In the genomic region with DNA sequence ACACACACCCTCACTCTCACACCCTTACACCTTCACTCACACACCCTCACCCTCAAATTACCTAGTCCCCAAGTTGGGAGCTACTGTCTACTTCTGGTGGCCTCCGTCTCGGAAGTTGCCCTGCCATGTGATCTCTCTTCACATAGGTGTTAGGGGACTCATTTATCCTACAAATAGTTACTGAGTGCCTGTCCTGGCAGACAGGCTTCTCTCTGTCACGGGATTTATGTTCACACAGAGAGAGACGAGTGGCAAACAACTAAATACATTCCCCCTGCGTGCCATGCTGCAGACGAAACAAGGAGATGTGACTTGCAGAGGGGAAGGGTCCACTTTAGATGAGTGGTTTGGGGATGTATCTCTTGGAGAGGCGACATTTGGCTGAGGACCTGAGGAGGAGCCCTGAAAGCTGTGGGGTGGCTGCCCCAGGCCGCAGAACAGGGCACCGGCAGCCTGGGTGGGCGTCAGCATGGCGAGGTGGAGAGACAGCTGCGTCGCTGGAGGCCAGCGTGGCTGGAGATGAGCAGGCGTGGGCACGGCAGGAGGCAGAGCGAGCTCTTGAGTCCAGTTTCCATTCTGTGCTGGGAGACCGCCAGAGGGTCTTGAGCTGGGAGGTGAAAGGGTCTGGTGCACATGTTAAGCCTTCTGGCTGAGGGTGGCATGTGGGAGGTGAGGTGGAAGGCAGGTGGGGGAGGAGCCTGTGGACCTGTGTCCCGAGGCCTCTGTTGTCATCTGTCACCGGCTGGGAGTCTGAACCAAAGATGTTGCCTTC, we compare ENCODE assay signal across 14 cellular contexts. TPM values are rescaled to one million over a fixed set of nuclear protein-coding genes. Genes with fewer than 3 reads are reported as not detected.
DNase-seq lines count a peak whose midpoint lies in the region; ATAC-seq and TF ChIP-seq lines count a peak whose summit lies in the region.
"Had no signal": no experiment of that assay in that cellular context is flagged by ENCODE, and none has a peak within 500 bp of the region (broad histone marks: within the 10 kb centered on the region; RNA-seq: fewer than 3 reads in every experiment).

No MANE protein-coding gene starts in this region.

- no peak overlapping the region for H3K27ac ChIP-seq in CD4-positive, alpha-beta memory T cell (ENCODE audit: low read depth, low read length)

- no peak for TF ChIP-seq CTCF in nephron (IDR thresholded peaks at IDR 0.05; ENCODE audit: unreplicated experiment in 3 of 3)

- no peaks in the 10 kb centered on the region for H3K27me3 Mint-ChIP-seq in T-helper 1 cell treated with Interleukin-12 subunit alpha and Interleukin-12 subunit beta and Interleukin-4 antibody, amounts not matched to agents 30 μg/mL and 1 μg/mL, for 36 hours (ENCODE audit: low read depth)
- H3K27me3 Mint-ChIP-seq in CD4-positive, alpha-beta memory T cell, result no peaks in the 10 kb centered on the region
- H3K27me3 Mint-ChIP-seq in activated naive CD8-positive, alpha-beta T cell treated with anti-CD3 and anti-CD28 coated beads, Interleukin-2, amount 50 U/mL, for 24 hours, result no peaks in the 10 kb centered on the region
- no peaks in the 10 kb centered on the region for H3K27me3 Mint-ChIP-seq in nephron (ENCODE audit: low read depth)

- peaks cover 39% of the 10 kb centered on the region for H3K36me3 Mint-ChIP-seq in T-helper 1 cell treated with Interleukin-12 subunit alpha and Interleukin-12 subunit beta and Interleukin-4 antibody, amounts not matched to agents 30 μg/mL and 1 μg/mL, for 36 hours (ENCODE audit: low read depth)
- H3K36me3 Mint-ChIP-seq in CD4-positive, alpha-beta memory T cell, result peaks cover 56 to 85% of the 10 kb centered on the region in 2 donors
- H3K36me3 Mint-ChIP-seq in activated naive CD8-positive, alpha-beta T cell treated with anti-CD3 and anti-CD28 coated beads, Interleukin-2, amount 50 U/mL, for 24 hours (ENCODE audit: low read depth), result peaks cover 51% of the 10 kb centered on the region
- peaks cover 66% of the 10 kb centered on the region for H3K36me3 Mint-ChIP-seq in nephron (ENCODE audit: low read depth)

- peak overlapping the region; percentile 58 for H3K27ac Mint-ChIP-seq in T-helper 1 cell treated with Interleukin-12 subunit alpha and Interleukin-12 subunit beta and Interleukin-4 antibody, amounts not matched to agents 30 μg/mL and 1 μg/mL, for 36 hours
- H3K27ac Mint-ChIP-seq in CD4-positive, alpha-beta memory T cell, result peak overlapping the region; percentile 56 to 90 (median 86)
- H3K27ac Mint-ChIP-seq in activated naive CD8-positive, alpha-beta T cell treated with anti-CD3 and anti-CD28 coated beads, Interleukin-2, amount 50 U/mL, for 24 hours, result peak overlapping the region; percentile 10
- peak overlapping the region; percentile 10 to 58 (median 34) for H3K27ac Mint-ChIP-seq in nephron

- no peaks in the 10 kb centered on the region for H3K9me3 Mint-ChIP-seq in T-helper 1 cell treated with Interleukin-12 subunit alpha and Interleukin-12 subunit beta and Interleukin-4 antibody, amounts not matched to agents 30 μg/mL and 1 μg/mL, for 36 hours
- H3K9me3 Mint-ChIP-seq in CD4-positive, alpha-beta memory T cell, result no peaks in the 10 kb centered on the region
- H3K9me3 Mint-ChIP-seq in activated naive CD8-positive, alpha-beta T cell treated with anti-CD3 and anti-CD28 coated beads, Interleukin-2, amount 50 U/mL, for 24 hours, result no peaks in the 10 kb centered on the region
- no peaks in the 10 kb centered on the region for H3K9me3 Mint-ChIP-seq in nephron

- DNase-seq in T-helper 1 cell (no peak), middle frontal gyrus (ENCODE audit: extremely low spot score, low spot score) (no peak)
- peak in 1 of 5 donors; percentile 22 for DNase-seq in CD4-positive, alpha-beta memory T cell
- DNase-seq in activated naive CD8-positive, alpha-beta T cell treated with anti-CD3 and anti-CD28 coated beads, Interleukin-2, amount 50 U/mL, for 24 hours, result no peak
- no peak for DNase-seq in stimulated activated naive CD4-positive, alpha-beta T cell (lab: John Stamatoyannopoulos, UW)
- DNase-seq: 8988T; activated gamma-delta T cell treated with Interleukin-2 at 50 U/mL for 16 hours; central memory CD4-positive, alpha-beta T cell; NCI-H1930 had no signal

- H3K36me3 ChIP-seq in CD4-positive, alpha-beta memory T cell (ENCODE audit: insufficient read depth, low read length), result peaks cover 70% of the 10 kb centered on the region

- H3K27me3 ChIP-seq in CD4-positive, alpha-beta memory T cell (ENCODE audit: insufficient read depth, low read length), result no peaks in the 10 kb centered on the region

- no peaks in the 10 kb centered on the region for H3K9me3 ChIP-seq in CD4-positive, alpha-beta memory T cell (ENCODE audit: control insufficient read depth in 1 of 2, low read length in 2 of 2)

- CTCF ChIA-PET in CD4-positive, alpha-beta memory T cell (lab: Charles Lee; ENCODE audit: partially characterized antibody), result interaction anchor here (1.1 to 2.1 kb wide), 2 partner anchors 32 to 64 kb away, joined by 3 to 10 read pairs; no protein-coding TSS in a partner anchor

- no peak for ATAC-seq in activated naive CD8-positive, alpha-beta T cell treated with anti-CD3 and anti-CD28 coated beads, Interleukin-2, amount 50 U/mL, for 24 hours
- no peak for ATAC-seq in GM21717 (IDR thresholded peaks at IDR 0.05; ENCODE audit: unreplicated experiment)
- ATAC-seq: activated CD4-positive, CD25-positive, alpha-beta regulatory T cell treated with anti-CD3 and anti-CD28 coated beads, Interleukin-2, amount 50 U/mL, for 24 hours; Panc1 had no signal

- intact Hi-C loops in CD4-positive, alpha-beta memory T cell (cut with micrococcal nuclease), result no loop called here

- POLR2A ChIA-PET in CD4-positive, alpha-beta memory T cell (lab: Charles Lee; ENCODE audit: partially characterized antibody), result no interaction called here

- no peak overlapping the region for H3K4me3 ChIP-seq in CD4-positive, alpha-beta memory T cell (ENCODE audit: low read length in 2 of 2)

- H3K4me3 Mint-ChIP-seq in T-helper 1 cell treated with Interleukin-12 subunit alpha and Interleukin-12 subunit beta and Interleukin-4 antibody, amounts not matched to agents 30 μg/mL and 1 μg/mL, for 36 hours, result no peak overlapping the region
- H3K4me3 Mint-ChIP-seq in CD4-positive, alpha-beta memory T cell, result no peak overlapping the region
- H3K4me3 Mint-ChIP-seq in activated naive CD8-positive, alpha-beta T cell treated with anti-CD3 and anti-CD28 coated beads, Interleukin-2, amount 50 U/mL, for 24 hours, result no peak overlapping the region
- no peak overlapping the region for H3K4me3 Mint-ChIP-seq in nephron

- peaks cover 28% of the 10 kb centered on the region for H3K4me1 Mint-ChIP-seq in T-helper 1 cell treated with Interleukin-12 subunit alpha and Interleukin-12 subunit beta and Interleukin-4 antibody, amounts not matched to agents 30 μg/mL and 1 μg/mL, for 36 hours (ENCODE audit: low read depth)
- H3K4me1 Mint-ChIP-seq in CD4-positive, alpha-beta memory T cell, result peaks cover 11 to 24% (median 22%) of the 10 kb centered on the region in 4 donors
- H3K4me1 Mint-ChIP-seq in activated naive CD8-positive, alpha-beta T cell treated with anti-CD3 and anti-CD28 coated beads, Interleukin-2, amount 50 U/mL, for 24 hours, result peaks cover 12% of the 10 kb centered on the region
- peaks cover 36% of the 10 kb centered on the region for H3K4me1 Mint-ChIP-seq in nephron

- H3K4me1 ChIP-seq in CD4-positive, alpha-beta memory T cell (ENCODE audit: insufficient read depth, low read length), result peaks cover 6% of the 10 kb centered on the region

RNA-seq across cellular contexts. Expression of a gene that starts 17.2 kb away (rescaled TPM):
- 10 to 100 TPM; 78.8 to 90.4 TPM for total RNA-seq in CD4-positive, alpha-beta memory T cell
- 100 to 1,000 TPM in 1 of 2 donors, 10 to 100 TPM in 1; 93.8 to 105 TPM for polyA plus RNA-seq in CD4-positive, alpha-beta memory T cell

RNA-seq across cellular contexts. Expression of a gene that starts 22.5 kb away (rescaled TPM):
- total RNA-seq in CD4-positive, alpha-beta memory T cell, result 10 to 100 TPM; 22.2 to 24.3 TPM
- polyA plus RNA-seq in CD4-positive, alpha-beta memory T cell, result 10 to 100 TPM; 11.9 to 13.3 TPM

Comparison
In these comparisons a context has a peak if more than half of its experiments do, and no peak if none do; other contexts are left out.
1. H3K27ac Mint-ChIP-seq: peak in every context shown above with its lines; median percentile 86 in CD4-positive, alpha-beta memory T cell; 58 in T-helper 1 cell treated with Interleukin-12 subunit alpha and Interleukin-12 subunit beta and Interleukin-4 antibody, amounts not matched to agents 30 μg/mL and 1 μg/mL, for 36 hours; 34 in nephron; 10 in activated naive CD8-positive, alpha-beta T cell treated with anti-CD3 and anti-CD28 coated beads, Interleukin-2, amount 50 U/mL, for 24 hours.